Comparison of ENCODE assay signal across 15 cellular contexts in the genomic region with DNA sequence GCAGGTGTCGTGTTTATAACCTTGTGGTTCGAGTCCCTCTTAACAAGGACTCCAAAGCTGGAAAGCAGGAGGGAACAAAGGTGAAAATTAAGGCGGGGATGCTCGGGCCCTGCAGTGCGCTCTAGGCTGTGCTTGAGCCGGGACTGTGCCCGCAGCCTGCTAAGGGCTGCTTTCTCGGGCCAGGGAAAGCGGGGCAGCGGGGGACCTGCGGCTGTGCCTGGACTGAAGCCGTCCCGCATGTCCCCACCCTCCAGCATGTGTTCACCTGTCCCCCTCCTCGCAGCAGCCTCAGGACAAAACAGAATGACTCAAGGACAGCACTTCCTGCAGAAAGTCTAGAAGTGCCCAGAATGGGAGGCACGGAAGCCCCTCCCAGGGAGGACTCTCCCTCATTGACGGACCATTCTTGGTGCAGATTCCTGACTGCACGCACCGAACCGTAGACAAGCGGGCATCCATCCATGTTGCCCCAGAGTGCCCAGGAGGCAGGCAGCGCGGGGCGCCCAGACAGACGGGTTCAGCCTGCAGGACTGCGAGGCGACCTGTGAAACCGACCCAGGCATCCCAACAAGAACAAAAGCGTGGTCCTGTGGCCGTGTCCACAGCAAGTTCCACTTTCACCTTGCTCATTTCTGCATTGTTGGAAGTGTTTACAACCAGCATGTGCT.
A peak's percentile ranks its signal among the peaks of the same experiment; 100 is the strongest.
DNase-seq lines count a peak whose midpoint lies in the region; ATAC-seq lines count a peak whose summit lies in the region.
"Had no signal": no experiment of that assay in that cellular context is flagged by ENCODE, and none has a peak within 500 bp of the region (broad histone marks: within the 10 kb centered on the region; RNA-seq: fewer than 3 reads in every experiment).

No MANE protein-coding gene starts in this region.

- DNase-seq in DMS53 treated with DMSO at 0.1 percent for 48 hours (lab: John Stamatoyannopoulos, UW; ENCODE audit: unreplicated experiment) (peak; percentile 37), HT1080 (ENCODE audit: low read depth) (peak; percentile 75), NCI-H748 treated with DMSO at 0.1 percent for 48 hours (lab: John Stamatoyannopoulos, UW) (peak; percentile 7), posterior vena cava (ENCODE audit: low spot score) (peak; percentile 75), AG08396 (ENCODE audit: low spot score) (no peak)
- DNase-seq in central memory CD4-positive, alpha-beta T cell, result no peak
- DNase-seq in activated CD4-positive, alpha-beta T cell treated with anti-CD3 and anti-CD28 coated beads for 48 hours, result no peak
- DNase-seq: BE2C; CD4-positive, alpha-beta memory T cell; GF-D8; GOT3; HCEC 1CT; HFFc6 had no signal

- intact Hi-C loops in posterior vena cava (cut with DNase I), result no loop called here

- ATAC-seq in GM19452 (IDR thresholded peaks at IDR 0.05; ENCODE audit: unreplicated experiment), result no peak
- ATAC-seq: K562 had no signal

Comparison
In these comparisons a context has a peak if more than half of its experiments do, and no peak if none do; other contexts are left out.
1. DNase-seq: peak in DMS53 treated with DMSO at 0.1 percent for 48 hours (single experiment), HT1080 (single experiment), NCI-H748 treated with DMSO at 0.1 percent for 48 hours (single experiment) and posterior vena cava (single experiment); none in AG08396 (single experiment), central memory CD4-positive, alpha-beta T cell (single experiment) and activated CD4-positive, alpha-beta T cell treated with anti-CD3 and anti-CD28 coated beads for 48 hours (single experiment).